2 cellular contexts compared by ENCODE assay signal in the genomic region with DNA sequence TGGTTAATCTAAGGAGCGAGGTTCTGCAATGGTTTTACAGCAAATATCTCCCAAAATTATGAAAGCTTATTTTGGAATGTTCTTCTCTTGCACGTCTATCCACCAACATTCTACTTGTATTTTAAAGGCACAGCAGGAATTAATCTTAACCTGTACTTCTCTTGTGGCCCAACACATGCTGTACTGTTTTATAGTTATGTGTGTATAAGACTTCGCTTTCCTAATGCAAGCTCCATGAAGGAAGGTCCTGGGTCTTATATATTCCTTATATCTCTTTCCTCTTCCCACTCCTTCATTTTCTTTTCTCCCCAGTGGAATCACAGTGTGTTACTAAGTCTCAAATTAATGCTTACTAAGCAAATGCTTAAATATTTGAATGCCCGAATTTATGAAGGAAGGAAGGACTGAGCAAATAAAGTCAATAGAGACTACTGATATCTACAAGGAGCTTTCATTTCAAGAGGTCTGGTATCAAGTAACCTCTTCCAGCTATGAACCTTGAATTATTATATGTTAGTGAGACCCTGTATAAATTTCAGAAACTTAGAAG.
TF ChIP-seq lines count a peak whose summit lies in the region.

No MANE protein-coding gene starts in this region.

TF ChIP-seq in A549, 52 proteins besides CTCF, POLR2A, EP300 and RAD21:
- TF ChIP-seq NR3C1 (IDR thresholded peaks at IDR 0.05), result no peak
- no peak for TF ChIP-seq FOSL2 (IDR thresholded peaks at IDR 0.05)
- TF ChIP-seq FOSL2 (CRISPR knock-in tag; IDR thresholded peaks at IDR 0.05), result no peak
- peak; percentile 92 for TF ChIP-seq MAFK (IDR thresholded peaks at IDR 0.05; ENCODE audit: partially characterized antibody)
- TF ChIP-seq, protein P1, sequence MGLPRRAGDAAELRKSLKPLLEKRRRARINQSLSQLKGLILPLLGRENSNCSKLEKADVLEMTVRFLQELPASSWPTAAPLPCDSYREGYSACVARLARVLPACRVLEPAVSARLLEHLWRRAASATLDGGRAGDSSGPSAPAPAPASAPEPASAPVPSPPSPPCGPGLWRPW (IDR thresholded peaks at IDR 0.05), result no peak
- no peak for TF ChIP-seq MAZ (IDR thresholded peaks at IDR 0.05; ENCODE audit: borderline replicate concordance, low read depth, low read length)

TF ChIP-seq in IMR-90, 13 proteins besides CTCF, POLR2A, EP300 and RAD21:
- peak; percentile 94 for TF ChIP-seq MAFK (IDR thresholded peaks at IDR 0.05; ENCODE audit: low read depth, low read length)
- TF ChIP-seq CHD1 (IDR thresholded peaks at IDR 0.05; ENCODE audit: low read depth, low read length), result no peak
- TF ChIP-seq MXI1 (IDR thresholded peaks at IDR 0.05; ENCODE audit: borderline replicate concordance, low read depth, low read length), result no peak
- TF ChIP-seq FOS (IDR thresholded peaks at IDR 0.05; ENCODE audit: low read depth, low read length), result no peak
